23 cellular contexts compared by ENCODE assay signal in the genomic region with DNA sequence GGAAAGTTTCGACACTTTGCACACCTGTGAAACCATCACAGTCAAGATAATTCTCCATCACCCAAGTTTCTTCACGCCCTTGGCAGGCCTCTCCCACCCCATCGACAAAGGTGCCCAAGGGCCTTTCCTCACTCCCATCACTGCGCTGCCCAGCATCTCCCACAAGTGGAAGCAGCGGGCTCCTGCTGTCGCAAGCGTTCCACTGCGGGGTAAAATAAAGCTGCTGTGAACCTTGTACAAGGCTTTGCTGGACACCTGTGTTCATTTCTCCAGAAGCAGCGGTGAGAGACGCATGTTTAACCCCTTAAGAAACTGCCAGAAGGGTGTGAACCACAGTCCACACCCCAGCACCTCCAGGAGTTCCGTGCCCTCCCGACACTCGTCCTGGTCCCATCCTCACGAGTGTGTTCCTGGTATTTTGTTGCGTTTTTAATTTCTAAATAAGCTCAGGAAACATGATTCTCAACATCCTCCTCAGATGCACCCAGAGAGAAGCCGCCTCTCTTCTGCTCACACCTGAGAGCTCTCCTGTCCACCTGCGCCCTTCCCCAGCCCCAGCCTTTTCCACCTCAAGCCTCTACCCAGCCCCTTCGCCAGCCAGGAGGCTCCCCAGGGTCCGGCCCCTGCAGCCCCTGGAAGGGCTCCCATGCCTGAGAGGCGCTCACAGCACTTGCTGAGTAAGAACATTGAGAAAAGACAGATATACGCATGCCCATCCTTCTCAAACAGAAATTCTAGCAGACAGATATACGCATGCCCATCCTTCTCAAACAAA.
DNase-seq lines count a peak whose midpoint lies in the region; TF ChIP-seq lines count a peak whose summit lies in the region.
"Had no signal": no experiment of that assay in that cellular context is flagged by ENCODE, and none has a peak within 500 bp of the region (broad histone marks: within the 10 kb centered on the region; RNA-seq: fewer than 3 reads in every experiment).

No MANE protein-coding gene starts in this region.

- TF ChIP-seq POLR2A in spleen (IDR thresholded peaks at IDR 0.05), result no peak

- peaks cover 4% of the 10 kb centered on the region for H3K27me3 Mint-ChIP-seq in endothelial cell (ENCODE audit: unreplicated experiment)

- intact Hi-C loops in spleen (cut with DNase I; ENCODE audit: low total_unique reads), result no loop called here

- H3K4me1 ChIP-seq in spleen, result peaks cover 0 to 20% (median 3%) of the 10 kb centered on the region in 6 donors
- H3K4me1 ChIP-seq: BLaER1 had no signal

- peak; percentile 1 for DNase-seq in activated CD8-positive, alpha-beta memory T cell treated with anti-CD3 and anti-CD28 coated beads for 24 hours
- no peak for DNase-seq in activated CD8-positive, alpha-beta memory T cell treated with anti-CD3 and anti-CD28 coated beads, Interleukin-2, amount 50 U/mL, for 48 hours
- DNase-seq in endothelial cell (ENCODE audit: low spot score), result no peak
- peak; percentile 36 for DNase-seq in spleen
- DNase-seq in T-helper 1 cell, result no peak
- no peak for DNase-seq in MG63
- DNase-seq in COLO668 (lab: John Stamatoyannopoulos, UW; ENCODE audit: unreplicated experiment), result no peak
- DNase-seq: CD4-positive, CD25-positive, alpha-beta regulatory T cell; DMS53; GM23248; H9; Karpas-422; MV-4-11; NCI-H1105; NCI-H1436 treated with DMSO at 0.1 percent for 48 hours; NCI-H1930; NCI-H2107; NCI-H2227 treated with DMSO at 0.1 percent for 48 hours; NCI-H526 treated with DMSO at 0.1 percent for 48 hours; SIG-M5 had no signal

- peaks cover 12% of the 10 kb centered on the region for H3K36me3 Mint-ChIP-seq in endothelial cell (ENCODE audit: low read depth, unreplicated experiment)

- H3K4me3 Mint-ChIP-seq in endothelial cell (ENCODE audit: unreplicated experiment), result peak overlapping the region; percentile 52
- H3K4me3 Mint-ChIP-seq: CD4-positive, CD25-positive, alpha-beta regulatory T cell; H9 had no signal

- H3K27ac ChIP-seq in spleen, result no peak overlapping the region
- H3K27ac ChIP-seq: BLaER1, GM23248, RWPE1, SK-N-MC had no signal

- H3K9me3 Mint-ChIP-seq in endothelial cell (ENCODE audit: unreplicated experiment), result no peaks in the 10 kb centered on the region
- H3K9me3 Mint-ChIP-seq: H9 had no signal

- 82 to 86% (median 86%) methylated on average over 22 of the region's 22 CpGs for WGBS in spleen, 5 donors

- no peak overlapping the region for H3K27ac Mint-ChIP-seq in endothelial cell (ENCODE audit: unreplicated experiment)
- H3K27ac Mint-ChIP-seq: CD4-positive, CD25-positive, alpha-beta regulatory T cell; H9 had no signal

- peaks cover 0 to 31% (median 19%) of the 10 kb centered on the region in 7 donors for H3K27me3 ChIP-seq in spleen (replicated peaks in 1 of 7)
- H3K27me3 ChIP-seq in MG63, result no peaks in the 10 kb centered on the region

- no peaks in the 10 kb centered on the region for H3K4me1 Mint-ChIP-seq in endothelial cell (ENCODE audit: unreplicated experiment)

- H3K36me3 ChIP-seq in spleen (peaks cover 0 to 18% (median 14%) of the 10 kb centered on the region in 6 donors), MG63 (peaks cover 11% of the 10 kb centered on the region)

- H3K4me3 ChIP-seq in spleen (no peak overlapping the region), MG63 (no peak overlapping the region)
- H3K4me3 ChIP-seq: BLaER1, GM23248, SK-N-MC had no signal

- H3K9me3 ChIP-seq in spleen (peaks cover 0 to 4% (median 0%) of the 10 kb centered on the region in 8 donors), MG63 (no peaks in the 10 kb centered on the region)
- H3K9me3 ChIP-seq: BLaER1 had no signal

- TF ChIP-seq CTCF in endothelial cell (IDR thresholded peaks at IDR 0.05; ENCODE audit: unreplicated experiment) (no peak), spleen (IDR thresholded peaks at IDR 0.05 in 8 of 11, conservative IDR thresholded peaks at IDR 0.05 in 3 of 11) (no peak)

Comparison
In these comparisons a context has a peak if more than half of its experiments do, and no peak if none do; other contexts are left out.
1. DNase-seq: peak in activated CD8-positive, alpha-beta memory T cell treated with anti-CD3 and anti-CD28 coated beads for 24 hours (single experiment) and spleen (single experiment); none in activated CD8-positive, alpha-beta memory T cell treated with anti-CD3 and anti-CD28 coated beads, Interleukin-2, amount 50 U/mL, for 48 hours (single experiment), endothelial cell (single experiment), T-helper 1 cell (0 of 5), MG63 (single experiment) and COLO668 (single experiment).